8 cellular contexts compared by ENCODE assay signal in the genomic region with DNA sequence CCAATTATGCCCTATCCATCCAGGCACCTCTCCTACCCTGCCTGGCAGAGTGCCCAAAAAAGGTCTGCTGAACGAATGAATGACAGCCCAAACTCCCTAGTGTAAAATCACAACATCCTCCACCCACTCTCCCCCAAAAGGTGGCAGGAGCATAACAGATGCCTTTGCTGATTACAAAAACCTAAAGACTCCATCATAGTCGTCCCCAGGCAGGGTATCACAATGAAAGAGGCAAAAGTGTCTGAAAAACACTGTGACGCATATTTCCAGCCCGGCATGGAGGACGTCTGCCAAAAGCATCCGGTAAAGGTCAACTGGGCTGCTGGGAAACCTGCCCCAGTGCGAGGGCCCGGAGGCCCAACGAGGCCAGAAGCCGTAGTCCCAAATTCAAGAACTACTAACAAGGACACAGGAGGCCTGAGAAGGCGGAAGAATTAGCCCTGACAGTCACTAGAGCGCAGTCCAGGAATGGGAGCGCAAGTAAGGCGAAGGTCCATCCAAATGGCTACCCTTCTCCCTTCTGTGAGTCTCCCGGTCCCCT. TPM values are rescaled to one million over a fixed set of nuclear protein-coding genes. Genes with fewer than 3 reads are reported as not detected.
DNase-seq lines count a peak whose midpoint lies in the region; ATAC-seq and TF ChIP-seq lines count a peak whose summit lies in the region.

No MANE protein-coding gene starts in this region.

- H3K27me3 ChIP-seq in dorsolateral prefrontal cortex: no peaks in the 10 kb centered on the region

- peak overlapping the region; percentile 98 for H3K4me3 Mint-ChIP-seq in WTC11
- H3K4me3 Mint-ChIP-seq in mesothelial cell of epicardium: peak overlapping the region; percentile 93

- H3K36me3 Mint-ChIP-seq in WTC11: peaks cover 22% of the 10 kb centered on the region
- H3K36me3 Mint-ChIP-seq in mesothelial cell of epicardium: peaks cover 2% of the 10 kb centered on the region

- intact Hi-C loops in dorsolateral prefrontal cortex (cut with DNase I): loop anchor here in 1 of 2 donors (10.0 kb wide), 1 partner anchor 326 kb away; no protein-coding TSS in a partner anchor

- H3K27ac ChIP-seq in dorsolateral prefrontal cortex (peak overlapping the region in 58 of 59 donors; percentile 18 to 94 (median 81)), substantia nigra (ENCODE audit: low read depth, low read length, poor library complexity, severe bottlenecking) (peak overlapping the region; percentile 87)

- ATAC-seq in HG03196 (IDR thresholded peaks at IDR 0.05; ENCODE audit: unreplicated experiment) (peak; percentile 21), WTC11 (no peak; the same call in 1 of the 2 replicates), esophagus mucosa (no peak)

- H3K9me3 Mint-ChIP-seq in WTC11: peaks cover 13% of the 10 kb centered on the region
- no peaks in the 10 kb centered on the region for H3K9me3 Mint-ChIP-seq in mesothelial cell of epicardium

- CTCF ChIA-PET in WTC11 (lab: Charles Lee): interaction anchor here (0.8 to 2.7 kb wide), 35 partner anchors 9 to 462 kb away, joined by 3 to 32 read pairs (median 5); a partner anchor contains a TSS

- DNase-seq in GM03348 (ENCODE audit: low spot score) (peak; percentile 53), WTC11 (ENCODE audit: low spot score) (no peak), dorsolateral prefrontal cortex (no peak), mesothelial cell of epicardium (ENCODE audit: low spot score in 2 of 2, unreplicated experiment in 2 of 2) (no peak), substantia nigra (lab: John Stamatoyannopoulos, UW) (peak in 6 of 49 donors; percentile 16 to 48 (median 44))
- DNase-seq in effector CD8-positive, alpha-beta T cell (lab: John Stamatoyannopoulos, UW): no peak

- TF ChIP-seq CTCF in WTC11 (IDR thresholded peaks at IDR 0.05) (no peak), dorsolateral prefrontal cortex (IDR thresholded peaks at IDR 0.05 in 54 of 56, conservative IDR thresholded peaks at IDR 0.05 in 2 of 56; ENCODE audit: low read depth in 1 of 56, partially characterized antibody in 56 of 56) (no peak), mesothelial cell of epicardium (IDR thresholded peaks at IDR 0.05; ENCODE audit: unreplicated experiment) (no peak)

- H3K4me3 ChIP-seq in dorsolateral prefrontal cortex: peak overlapping the region; percentile 66 to 100 (median 95)

- H3K27ac Mint-ChIP-seq in WTC11: peak overlapping the region; percentile 68; the same call in 1 of the 2 replicates
- peak overlapping the region; percentile 85 for H3K27ac Mint-ChIP-seq in mesothelial cell of epicardium

- H3K27me3 Mint-ChIP-seq in WTC11 (ENCODE audit: low read depth): peaks cover 18% of the 10 kb centered on the region
- peaks cover 21% of the 10 kb centered on the region for H3K27me3 Mint-ChIP-seq in mesothelial cell of epicardium (ENCODE audit: low read depth)

- H3K4me1 Mint-ChIP-seq in WTC11 (peaks cover 11% of the 10 kb centered on the region), mesothelial cell of epicardium (peaks cover 17% of the 10 kb centered on the region)

- POLR2A ChIA-PET in WTC11 (lab: Charles Lee): interaction anchor here (0.6 kb wide), 1 partner anchor 1489 kb away, joined by 3 read pairs; no protein-coding TSS in a partner anchor

TF ChIP-seq in WTC11, 78 proteins besides CTCF, POLR2A, EP300 and RAD21:
- TF ChIP-seq, protein P1, sequence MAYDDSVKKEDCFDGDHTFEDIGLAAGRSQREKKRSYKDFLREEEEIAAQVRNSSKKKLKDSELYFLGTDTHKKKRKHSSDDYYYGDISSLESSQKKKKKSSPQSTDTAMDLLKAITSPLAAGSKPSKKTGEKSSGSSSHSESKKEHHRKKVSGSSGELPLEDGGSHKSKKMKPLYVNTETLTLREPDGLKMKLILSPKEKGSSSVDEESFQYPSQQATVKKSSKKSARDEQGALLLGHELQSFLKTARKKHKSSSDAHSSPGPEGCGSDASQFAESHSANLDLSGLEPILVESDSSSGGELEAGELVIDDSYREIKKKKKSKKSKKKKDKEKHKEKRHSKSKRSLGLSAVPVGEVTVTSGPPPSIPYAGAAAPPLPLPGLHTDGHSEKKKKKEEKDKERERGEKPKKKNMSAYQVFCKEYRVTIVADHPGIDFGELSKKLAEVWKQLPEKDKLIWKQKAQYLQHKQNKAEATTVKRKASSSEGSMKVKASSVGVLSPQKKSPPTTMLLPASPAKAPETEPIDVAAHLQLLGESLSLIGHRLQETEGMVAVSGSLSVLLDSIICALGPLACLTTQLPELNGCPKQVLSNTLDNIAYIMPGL (CRISPR knock-in tag; IDR thresholded peaks at IDR 0.05): no peak
TF ChIP-seq in WTC11: peak in this region for 0.

RNA-seq across cellular contexts. Expression of a gene that starts 0.6 kb away (rescaled TPM):
- total RNA-seq in WTC11 (2021) (34.6 to 41.9 TPM (median 39.6 TPM) in 3 replicates), dorsolateral prefrontal cortex (10 to 100 TPM; 28.2 to 65.2 (median 48.3) TPM), mesothelial cell of epicardium (24.3 to 27.4 TPM (median 24.6 TPM) in 3 replicates), esophagus mucosa (40.4 TPM)
